8 cellular contexts compared by ENCODE assay signal in the genomic region with DNA sequence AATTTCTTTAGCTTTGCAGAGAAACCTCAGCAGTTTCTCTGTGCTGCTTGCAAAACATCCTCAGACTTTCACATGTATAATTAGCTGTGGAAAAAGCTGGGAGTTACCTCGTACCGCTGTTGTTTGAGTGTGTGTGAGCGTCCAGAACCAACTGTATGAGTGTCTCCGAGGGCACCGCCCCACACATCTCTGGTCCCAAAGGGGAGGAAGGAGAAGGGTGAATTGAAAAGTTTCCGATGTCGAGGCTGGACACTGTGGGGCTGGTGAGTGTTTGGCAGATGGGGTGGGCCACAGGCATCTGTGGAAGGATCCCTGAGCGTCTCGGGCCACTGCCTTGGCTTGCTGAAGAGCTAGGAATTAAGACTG. TPM values are rescaled to one million over a fixed set of nuclear protein-coding genes. Genes with fewer than 3 reads are reported as not detected.
DNase-seq lines count a peak whose midpoint lies in the region; ATAC-seq, FAIRE-seq and TF ChIP-seq lines count a peak whose summit lies in the region.

No MANE protein-coding gene starts in this region.

- H2AFZ ChIP-seq in GM23248 (peak overlapping the region; percentile 45), endothelial cell of umbilical vein (ENCODE audit: low read depth, low read length) (peak overlapping the region; percentile 78)

- peaks cover 0 to 11% (median 0%) of the 10 kb centered on the region in 3 donors for H3K27me3 Mint-ChIP-seq in naive B cell

- H3K36me3 ChIP-seq in A673 (ENCODE audit: insufficient read depth, low read length, poor library complexity, severe bottlenecking) (no peaks in the 10 kb centered on the region), GM23248 (ENCODE audit: low read depth) (no peaks in the 10 kb centered on the region), endothelial cell of umbilical vein (ENCODE audit: control insufficient read depth in 2 of 2, extremely low read depth in 1 of 2, insufficient read depth in 2 of 2, low read length in 2 of 2) (no peaks in the 10 kb centered on the region)

- H3K27ac ChIP-seq in A673 (ENCODE audit: low read depth, low read length, poor library complexity, severe bottlenecking) (no peak overlapping the region), GM23248 (peak overlapping the region; percentile 87), endothelial cell of umbilical vein (ENCODE audit: insufficient read depth, low read depth, low read length) (peak overlapping the region; percentile 62)

- FAIRE-seq in endothelial cell of umbilical vein (lab: Jason Lieb, UNC): no peak

- H3K4me1 Mint-ChIP-seq in naive B cell: peaks cover 50 to 54% (median 51%) of the 10 kb centered on the region in 3 donors

- H3K9me3 Mint-ChIP-seq in naive B cell: no peaks in the 10 kb centered on the region

- H3K9me2 ChIP-seq in GM23248 (ENCODE audit: insufficient read depth): no peaks in the 10 kb centered on the region

- DNase-seq in A673 (ENCODE audit: low spot score): peak; percentile 21
- DNase-seq in GM23248: peak; percentile 88
- DNase-seq in UCSD-AML1 (lab: John Stamatoyannopoulos, UW; ENCODE audit: unreplicated experiment): peak; percentile 39
- peak; percentile 59 for DNase-seq in endothelial cell of umbilical vein (ENCODE audit: low read depth, low spot score)
- DNase-seq in naive B cell: no peak
- DNase-seq in NCI-H2196 (lab: John Stamatoyannopoulos, UW; ENCODE audit: unreplicated experiment): no peak

- H3K9me3 ChIP-seq in A673 (ENCODE audit: low read depth, low read length, poor library complexity, severe bottlenecking): no peaks in the 10 kb centered on the region
- no peaks in the 10 kb centered on the region for H3K9me3 ChIP-seq in GM23248 (ENCODE audit: low read depth)
- no peaks in the 10 kb centered on the region for H3K9me3 ChIP-seq in endothelial cell of umbilical vein (replicated peaks; ENCODE audit: control insufficient read depth, insufficient read depth, low read length)

- H3K9ac ChIP-seq in GM23248: peak overlapping the region; percentile 98
- peak overlapping the region; percentile 75 for H3K9ac ChIP-seq in endothelial cell of umbilical vein (replicated peaks; ENCODE audit: extremely low read depth, insufficient read depth, low read length)

- POLR2A ChIA-PET in A673 (lab: Charles Lee; ENCODE audit: low non-redundant PET) (no interaction called here), endothelial cell of umbilical vein (lab: Charles Lee) (interaction anchor here (1.2 kb wide), 1 partner anchor 64 kb away, joined by 4 read pairs; no protein-coding TSS in a partner anchor)

- intact Hi-C loops in A673 (cut with micrococcal nuclease; ENCODE audit: unreplicated experiment) (loop anchor here (5.0 to 10.0 kb wide), 3 partner anchors 69 to 123 kb away; no protein-coding TSS in a partner anchor), endothelial cell of umbilical vein (cut with micrococcal nuclease) (loop anchor here (1.0 to 10.0 kb wide), 7 partner anchors 17 to 499 kb away; partner anchors contain the start of genes SNRPE, SOX13, ZBED6 and ZC3H11A)

- dilution Hi-C loops in endothelial cell of umbilical vein (cut with MboI; ENCODE audit: extremely low pct_ligation_motif_present, low sequenced_read_pairs): no loop called here

- in situ Hi-C loops in GM23248 (cut with MboI): no loop called here

- H3K4me2 ChIP-seq in GM23248 (ENCODE audit: unreplicated experiment) (peak overlapping the region; percentile 85), endothelial cell of umbilical vein (ENCODE audit: insufficient read depth, low read length) (peak overlapping the region; percentile 96)

- no peaks in the 10 kb centered on the region for H4K20me1 ChIP-seq in GM23248 (ENCODE audit: insufficient read depth)
- no peaks in the 10 kb centered on the region for H4K20me1 ChIP-seq in endothelial cell of umbilical vein (replicated peaks; ENCODE audit: control insufficient read depth, extremely low read depth, insufficient read depth, low read length)

- TF ChIP-seq POLR2A in endothelial cell of umbilical vein (IDR thresholded peaks at IDR 0.05; ENCODE audit: low read depth, low read length): no peak

- H3K27me3 ChIP-seq in A673 (replicated peaks; ENCODE audit: insufficient read depth, low read depth, low read length, poor library complexity) (no peaks in the 10 kb centered on the region), GM23248 (replicated peaks; ENCODE audit: insufficient read depth) (no peaks in the 10 kb centered on the region), endothelial cell of umbilical vein (ENCODE audit: control insufficient read depth in 2 of 2, insufficient read depth in 2 of 2, low read length in 2 of 2) (no peaks in the 10 kb centered on the region)

- BruUV-seq in A673 (replicated peaks; lab: Mats Ljungman, UMichigan) (no TSS peak), endothelial cell of umbilical vein (replicated peaks; lab: Mats Ljungman, UMichigan) (no TSS peak)

- H3K27ac Mint-ChIP-seq in naive B cell: peak overlapping the region in 4 of 6 donors; percentile 42 to 85 (median 56)

- H3K79me2 ChIP-seq in GM23248 (ENCODE audit: insufficient read depth) (peaks cover 62% of the 10 kb centered on the region), endothelial cell of umbilical vein (ENCODE audit: control insufficient read depth, insufficient read depth, low read length) (peaks cover 34% of the 10 kb centered on the region)

- WGBS in GM23248 (ENCODE audit: low coverage in 1 of 2, low lambda C conversion rate in 2 of 2, missing lambda C conversion rate in 2 of 2), 2 experiments: 0 to 1% methylated on average over 9 of the region's 9 CpGs

- CTCF ChIA-PET in A673 (lab: Charles Lee) (interaction anchor here (0.6 kb wide), 1 partner anchor 14 kb away, joined by 3 read pairs; no protein-coding TSS in a partner anchor), endothelial cell of umbilical vein (lab: Charles Lee) (interaction anchor here (0.7 to 4.9 kb wide), 11 partner anchors 12 to 122 kb away, joined by 3 to 73 read pairs (median 7); no protein-coding TSS in a partner anchor)

- H3K36me3 Mint-ChIP-seq in naive B cell: no peaks in the 10 kb centered on the region

- no peaks in the 10 kb centered on the region for H3K9me1 ChIP-seq in endothelial cell of umbilical vein (replicated peaks; ENCODE audit: control insufficient read depth, extremely low read depth, insufficient read depth, low read length)

- no peak for ATAC-seq in naive B cell (ENCODE audit: low read depth in 2 of 2)
- ATAC-seq in GM19328 (IDR thresholded peaks at IDR 0.05; ENCODE audit: unreplicated experiment): no peak
- no peak for ATAC-seq in GM18519 (IDR thresholded peaks at IDR 0.05; ENCODE audit: low FRiP score, unreplicated experiment)

- H3K4me3 ChIP-seq in A673 (ENCODE audit: low read depth, low read length, poor library complexity, severe bottlenecking) (peak overlapping the region; percentile 66), GM23248 (peak overlapping the region; percentile 96), endothelial cell of umbilical vein (replicated peaks in 1 of 3; ENCODE audit: insufficient read depth in 1 of 3, low read depth in 1 of 3, low read length in 3 of 3) (peak overlapping the region; percentile 71 to 94 (median 85))

- TF ChIP-seq CTCF in A673 (conservative IDR thresholded peaks at IDR 0.05; ENCODE audit: low read depth, low read length) (no peak), endothelial cell of umbilical vein (IDR thresholded peaks at IDR 0.05; ENCODE audit: extremely low read depth in 1 of 2, insufficient read depth in 1 of 2, low read depth in 1 of 2, low read length in 2 of 2) (no peak)

- H3K4me1 ChIP-seq in A673 (ENCODE audit: insufficient read depth, low read length, poor library complexity, severe bottlenecking) (peaks cover 27% of the 10 kb centered on the region), GM23248 (ENCODE audit: insufficient read depth) (peaks cover 26% of the 10 kb centered on the region), endothelial cell of umbilical vein (ENCODE audit: control insufficient read depth, extremely low read depth, insufficient read depth, low read length) (peaks cover 58% of the 10 kb centered on the region)

- H3F3A ChIP-seq in GM23248 (ENCODE audit: insufficient read depth): peaks cover 44% of the 10 kb centered on the region

- peak overlapping the region; percentile 80 to 95 (median 91) for H3K4me3 Mint-ChIP-seq in naive B cell

TF ChIP-seq in endothelial cell of umbilical vein, 7 proteins besides CTCF, POLR2A, EP300 and RAD21:
- TF ChIP-seq FOS (IDR thresholded peaks at IDR 0.05; ENCODE audit: borderline replicate concordance, insufficient read depth, low read length): no peak
- no peak for TF ChIP-seq MYC (IDR thresholded peaks at IDR 0.05; ENCODE audit: low read depth, low read length)
- no peak for TF ChIP-seq EZH2 (IDR thresholded peaks at IDR 0.05; ENCODE audit: borderline replicate concordance, low read depth, low read length, severe bottlenecking)
- TF ChIP-seq, protein P1, sequence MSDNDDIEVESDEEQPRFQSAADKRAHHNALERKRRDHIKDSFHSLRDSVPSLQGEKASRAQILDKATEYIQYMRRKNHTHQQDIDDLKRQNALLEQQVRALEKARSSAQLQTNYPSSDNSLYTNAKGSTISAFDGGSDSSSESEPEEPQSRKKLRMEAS (IDR thresholded peaks at IDR 0.05; ENCODE audit: insufficient read depth, insufficient read length): no peak
- TF ChIP-seq POLR2AphosphoS5 (IDR thresholded peaks at IDR 0.05; ENCODE audit: insufficient read depth, low read depth, low read length): no peak
- no peak for TF ChIP-seq JUN (IDR thresholded peaks at IDR 0.05; ENCODE audit: borderline replicate concordance, insufficient read depth, insufficient read length, low read depth)
- no peak for TF ChIP-seq GATA2 (IDR thresholded peaks at IDR 0.05; ENCODE audit: insufficient read depth, insufficient read length, low read depth, low read length)

RNA-seq across cellular contexts. Expression of gene ATP2B4, which starts 1.2 kb away (rescaled TPM):
- total RNA-seq in A673 (2021) (16.1 and 19.5 TPM in 2 replicates), endothelial cell of umbilical vein (45.7 and 59.7 TPM in 2 replicates)
- total RNA-seq in GM23248 (2014; rRNA removed; shearing (Covaris generic)): 82.8 and 86.6 TPM in 2 replicates
- polyA plus RNA-seq in GM23248 (2016; fragmentation: Nextera tagmentation; extraction: Ambion mirVana) (49.5 and 49.7 TPM in 2 replicates), endothelial cell of umbilical vein (31.2 and 31.7 TPM in 2 replicates), naive B cell (ENCODE audit: low read depth in 6 of 6) (1 to 10 TPM in 3 of 6 donors, under 1 TPM in 3; 0.52 to 1.9 (median 0.98) TPM)
- polyA plus RNA-seq in endothelial cell of umbilical vein (2011; cell fraction: cytosol; rRNA removed): 25.8 and 28.6 TPM in 2 replicates
- 61.2 and 68.7 TPM in 2 replicates for polyA plus RNA-seq in endothelial cell of umbilical vein (2011; cell fraction: nucleus; rRNA removed)
- polyA plus RNA-seq in endothelial cell of umbilical vein (2012): 42.2 and 49.4 TPM in 2 replicates
- 134 and 153 TPM in 2 replicates for polyA minus RNA-seq in endothelial cell of umbilical vein
- polyA minus RNA-seq in endothelial cell of umbilical vein (2011; cell fraction: cytosol; rRNA and poly(A)+ RNA removed): 57.6 TPM
- polyA minus RNA-seq in endothelial cell of umbilical vein (2011; cell fraction: nucleus; rRNA and poly(A)+ RNA removed): 51.0 and 79.7 TPM in 2 replicates

Comparison
In these comparisons a context has a peak if more than half of its experiments do, and no peak if none do; other contexts are left out.
1. DNase-seq: peak in A673 (single experiment), GM23248 (single experiment), UCSD-AML1 (single experiment) and endothelial cell of umbilical vein (single experiment); none in naive B cell (single experiment) and NCI-H2196 (single experiment).
2. Peak in every context shown above with its lines, with median percentiles within 50 percentile points of each other: H3K4me3 ChIP-seq.